Comparison of ENCODE assay signal across 8 cellular contexts in genomic region chr4:145482209-145483021, GRCh38. TPM values are rescaled to one million over a fixed set of nuclear protein-coding genes. Genes with fewer than 3 reads are reported as not detected.
DNase-seq lines count a peak whose midpoint lies in the region; ATAC-seq, FAIRE-seq and TF ChIP-seq lines count a peak whose summit lies in the region.

No MANE protein-coding gene starts in this region.

- no peaks in the 10 kb centered on the region for H3K36me3 ChIP-seq in HepG2 (replicated peaks in 1 of 2; ENCODE audit: control insufficient read depth in 1 of 2, insufficient read depth in 2 of 2, low read length in 2 of 2)

- H3K79me2 ChIP-seq in HepG2 (ENCODE audit: insufficient read depth, low read length) = peaks cover 36% of the 10 kb centered on the region

- ATAC-seq in HG02588 (IDR thresholded peaks at IDR 0.05; ENCODE audit: unreplicated experiment) (peak; percentile 37), HepG2 (peak; percentile 72), HG03378 (IDR thresholded peaks at IDR 0.05; ENCODE audit: unreplicated experiment) (no peak)

- intact Hi-C loops in HepG2 (cut with micrococcal nuclease; ENCODE audit: unreplicated experiment) = loop anchor here (2.0 to 5.0 kb wide), 5 partner anchors 16 to 300 kb away; partner anchors contain the start of genes MMAA and OTUD4

- H3K4me3 ChIP-seq in WI38 (ENCODE audit: low read depth, low read length) = peak overlapping the region; percentile 83
- peak overlapping the region; percentile 81 to 83 (median 82) for H3K4me3 ChIP-seq in HepG2 (replicated peaks in 1 of 3; ENCODE audit: insufficient read depth in 1 of 3, low read depth in 2 of 3, low read length in 3 of 3)

- 0% methylated on average over 18 of the region's 73 CpGs for WGBS in HepG2 (ENCODE audit: low lambda C conversion rate)

- POLR2A ChIA-PET in HepG2 (lab: Yijun Ruan, JAX) = interaction anchor here (0.8 to 1.4 kb wide), 2 partner anchors 10 to 11 kb away, joined by 3 to 4 read pairs; no protein-coding TSS in a partner anchor

- peak; percentile 88 for FAIRE-seq in GM12891 (lab: Jason Lieb, UNC)
- FAIRE-seq in HepG2 (lab: Jason Lieb, UNC) = no peak

- no peaks in the 10 kb centered on the region for H3K9me3 ChIP-seq in HepG2 (ENCODE audit: low read length)

- CTCF ChIA-PET in HepG2 (lab: Yijun Ruan, JAX; ENCODE audit: low intra/inter-chr PET ratio, low total read pairs) = no interaction called here

- TF ChIP-seq CTCF in WI38 (IDR thresholded peaks at IDR 0.05; ENCODE audit: low read depth, low read length) (no peak), HepG2 (CRISPR knock-in tag; IDR thresholded peaks at IDR 0.05) (peak; percentile 15; the same call in 1 of the 2 replicates)

- TF ChIP-seq POLR2A in GM12891 (IDR thresholded peaks at IDR 0.05; ENCODE audit: low read depth, low read length) = peak; percentile 19; the same call in 1 of the 2 replicates
- peak in 1 of 2 experiments; percentile 33; a peak in 2 of 4 replicates for TF ChIP-seq POLR2A in HepG2 (IDR thresholded peaks at IDR 0.05; ENCODE audit: insufficient read depth in 1 of 2, low read depth in 2 of 2, low read length in 2 of 2)

- H3K27me3 ChIP-seq in HepG2 (ENCODE audit: control insufficient read depth in 1 of 2, insufficient read depth in 2 of 2, low read length in 2 of 2) = no peaks in the 10 kb centered on the region; a peak in 1 of 5 replicates

- peak overlapping the region; percentile 89 for H3K27ac ChIP-seq in HepG2 (ENCODE audit: extremely low read length, insufficient read depth, low read length)

- H3K4me1 ChIP-seq in HepG2 (ENCODE audit: insufficient read depth, low read length) = peaks cover 47% of the 10 kb centered on the region

- in situ Hi-C loops in HepG2 (cut with HindIII; ENCODE audit: extremely low pct_ligation_motif_present, low pct_unique_long_range_greater_than_20kb) = no loop called here

- peak; percentile 38 for DNase-seq in GM12891 (ENCODE audit: insufficient read length, low spot score)
- peak; percentile 21 for DNase-seq in NCI-H146 treated with DMSO at 0.1 percent for 48 hours (lab: John Stamatoyannopoulos, UW; ENCODE audit: unreplicated experiment)
- DNase-seq in cortex of kidney (lab: John Stamatoyannopoulos, UW) = peak; percentile 28
- DNase-seq in HepG2 (ENCODE audit: low spot score) = peak; percentile 61
- DNase-seq in stimulated activated CD4-positive, alpha-beta T cell treated with anti-CD3 and anti-CD28 coated beads, Interleukin-2, amount 100 ng/mL, for 48 hours = peak; percentile 58 to 64

- TF ChIP-seq EP300 in HepG2 (IDR thresholded peaks at IDR 0.05; ENCODE audit: low read depth in 2 of 2, low read length in 2 of 2) (no peak), HepG2 (CRISPR knock-in tag; IDR thresholded peaks at IDR 0.05; ENCODE audit: borderline replicate concordance) (no peak)

- H3K9ac ChIP-seq in HepG2 (ENCODE audit: insufficient read depth, low read depth, low read length) = peak overlapping the region; percentile 86

- no peak for TF ChIP-seq RAD21 in HepG2 (CRISPR knock-in tag; IDR thresholded peaks at IDR 0.05)

- peak overlapping the region; percentile 95 for H3K4me2 ChIP-seq in HepG2 (ENCODE audit: low read depth, low read length)

- no peaks in the 10 kb centered on the region for H4K20me1 ChIP-seq in HepG2 (ENCODE audit: insufficient read depth, low read length)

- TSS peak; percentile 81 for BruUV-seq in HepG2 (replicated peaks; lab: Mats Ljungman, UMichigan)

- peak overlapping the region; percentile 83 for H2AFZ ChIP-seq in HepG2 (ENCODE audit: low read length)

TF ChIP-seq in GM12891, 5 proteins besides CTCF, POLR2A, EP300 and RAD21:
- TF ChIP-seq POU2F2 (IDR thresholded peaks at IDR 0.05; ENCODE audit: low read depth, low read length) (peak; percentile 74; the same call in 1 of the 2 replicates), POLR2AphosphoS5 (IDR thresholded peaks at IDR 0.05; ENCODE audit: low read depth, low read length) (no peak)

TF ChIP-seq in HepG2, 621 proteins besides CTCF, POLR2A, EP300 and RAD21 (continues in another document):
- TF ChIP-seq, protein P1, sequence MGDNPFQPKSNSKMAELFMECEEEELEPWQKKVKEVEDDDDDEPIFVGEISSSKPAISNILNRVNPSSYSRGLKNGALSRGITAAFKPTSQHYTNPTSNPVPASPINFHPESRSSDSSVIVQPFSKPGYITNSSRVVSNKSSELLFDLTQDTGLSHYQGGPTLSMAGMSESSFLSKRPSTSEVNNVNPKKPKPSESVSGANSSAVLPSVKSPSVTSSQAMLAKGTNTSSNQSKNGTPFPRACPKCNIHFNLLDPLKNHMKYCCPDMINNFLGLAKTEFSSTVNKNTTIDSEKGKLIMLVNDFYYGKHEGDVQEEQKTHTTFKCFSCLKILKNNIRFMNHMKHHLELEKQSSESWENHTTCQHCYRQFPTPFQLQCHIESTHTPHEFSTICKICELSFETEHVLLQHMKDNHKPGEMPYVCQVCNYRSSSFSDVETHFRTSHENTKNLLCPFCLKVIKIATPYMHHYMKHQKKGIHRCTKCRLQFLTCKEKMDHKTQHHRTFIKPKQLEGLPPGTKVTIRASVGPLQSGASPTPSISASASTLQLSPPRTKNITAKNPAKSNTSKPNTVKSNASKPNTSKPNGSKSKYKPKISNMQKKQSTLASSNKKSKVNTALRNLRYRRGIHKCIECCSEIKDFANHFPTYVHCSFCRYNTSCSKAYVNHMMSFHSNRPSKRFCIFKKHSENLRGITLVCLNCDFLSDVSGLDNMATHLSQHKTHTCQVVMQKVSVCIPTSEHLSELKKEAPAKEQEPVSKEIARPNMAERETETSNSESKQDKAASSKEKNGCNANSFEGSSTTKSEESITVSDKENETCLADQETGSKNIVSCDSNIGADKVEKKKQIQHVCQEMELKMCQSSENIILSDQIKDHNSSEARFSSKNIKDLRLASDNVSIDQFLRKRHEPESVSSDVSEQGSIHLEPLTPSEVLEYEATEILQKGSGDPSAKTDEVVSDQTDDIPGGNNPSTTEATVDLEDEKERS (CRISPR knock-in tag; IDR thresholded peaks at IDR 0.05) = no peak
- peak; percentile 51; the same call in 1 of the 2 replicates for TF ChIP-seq KDM2A (CRISPR knock-in tag; IDR thresholded peaks at IDR 0.05; ENCODE audit: borderline replicate concordance, low read depth)
- TF ChIP-seq KMT2B (CRISPR knock-in tag; IDR thresholded peaks at IDR 0.05) = peak; percentile 58; the same call in 1 of the 2 replicates
- no peak for TF ChIP-seq MIXL1 (CRISPR knock-in tag; IDR thresholded peaks at IDR 0.05)
- TF ChIP-seq, protein P2, sequence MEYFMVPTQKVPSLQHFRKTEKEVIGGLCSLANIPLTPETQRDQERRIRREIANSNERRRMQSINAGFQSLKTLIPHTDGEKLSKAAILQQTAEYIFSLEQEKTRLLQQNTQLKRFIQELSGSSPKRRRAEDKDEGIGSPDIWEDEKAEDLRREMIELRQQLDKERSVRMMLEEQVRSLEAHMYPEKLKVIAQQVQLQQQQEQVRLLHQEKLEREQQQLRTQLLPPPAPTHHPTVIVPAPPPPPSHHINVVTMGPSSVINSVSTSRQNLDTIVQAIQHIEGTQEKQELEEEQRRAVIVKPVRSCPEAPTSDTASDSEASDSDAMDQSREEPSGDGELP (IDR thresholded peaks at IDR 0.05; ENCODE audit: borderline replicate concordance, low read depth) = no peak
- peak; percentile 51 for TF ChIP-seq HNRNPLL (IDR thresholded peaks at IDR 0.05; ENCODE audit: low read depth, low read length, poor library complexity, severe bottlenecking)

RNA-seq across cellular contexts. Expression of gene SMAD1, which starts 0.8 kb away (rescaled TPM):
- 12.4 TPM for polyA plus RNA-seq in GM12891 (2012; ENCODE audit: low read depth, missing spikeins)
- 12.7 and 14.0 TPM in 2 replicates for total RNA-seq in HepG2 (2016; rRNA removed; fragmentation: Illumina TruSeq; extraction: Trizol)
- 15.1 and 19.1 TPM in 2 replicates for total RNA-seq in HepG2 (2016; cell fraction: cytosol; rRNA removed; fragmentation: Illumina TruSeq; extraction: Trizol; ENCODE audit: low read depth)
- total RNA-seq in HepG2 (2016; cell fraction: insoluble cytoplasmic fraction; rRNA removed; fragmentation: Illumina TruSeq; extraction: Trizol) = 12.3 and 13.8 TPM in 2 replicates
- 9.1 and 10.3 TPM in 2 replicates for total RNA-seq in HepG2 (2016; cell fraction: membrane; rRNA removed; fragmentation: Illumina TruSeq; extraction: Trizol)
- 14.5 and 15.4 TPM in 2 replicates for total RNA-seq in HepG2 (2016; cell fraction: nucleus; rRNA removed; fragmentation: Illumina TruSeq; extraction: Trizol)
- polyA plus RNA-seq in HepG2 (2011; rRNA removed) = 11.8 and 16.6 TPM in 2 replicates
- 10.9 and 13.7 TPM in 2 replicates for polyA plus RNA-seq in HepG2 (2011; cell fraction: cytosol; rRNA removed)
- 7.6 and 7.8 TPM in 2 replicates for polyA plus RNA-seq in HepG2 (2011; cell fraction: nucleus; rRNA removed)
- 6.8 and 7.9 TPM in 2 replicates for polyA plus RNA-seq in HepG2 (2012)
- 1.1 and 1.3 TPM in 2 replicates for polyA plus RNA-seq in HepG2 (2016; cell fraction: cytosol; fragmentation: Illumina TruSeq; extraction: Trizol; ENCODE audit: low read depth)
- 13.0 and 14.5 TPM in 2 replicates for polyA plus RNA-seq in HepG2 (2016; cell fraction: insoluble cytoplasmic fraction; fragmentation: Illumina TruSeq; extraction: Trizol; ENCODE audit: low read depth)
- 3.0 and 4.1 TPM in 2 replicates for polyA plus RNA-seq in HepG2 (2016; cell fraction: membrane; fragmentation: Illumina TruSeq; extraction: Trizol; ENCODE audit: low read depth)
- 7.4 and 7.8 TPM in 2 replicates for polyA plus RNA-seq in HepG2 (2016; cell fraction: nucleus; fragmentation: Illumina TruSeq; extraction: Trizol; ENCODE audit: insufficient read depth, low read depth)
- polyA minus RNA-seq in HepG2 (2011; rRNA and poly(A)+ RNA removed; ENCODE audit: low replicate concordance) = 19.7 and 28.1 TPM in 2 replicates
- 8.4 and 8.6 TPM in 2 replicates for polyA minus RNA-seq in HepG2 (2011; cell fraction: cytosol; rRNA and poly(A)+ RNA removed)
- 29.1 and 30.5 TPM in 2 replicates for polyA minus RNA-seq in HepG2 (2011; cell fraction: nucleus; rRNA and poly(A)+ RNA removed)
